37 cellular contexts compared by ENCODE assay signal in the genomic region with DNA sequence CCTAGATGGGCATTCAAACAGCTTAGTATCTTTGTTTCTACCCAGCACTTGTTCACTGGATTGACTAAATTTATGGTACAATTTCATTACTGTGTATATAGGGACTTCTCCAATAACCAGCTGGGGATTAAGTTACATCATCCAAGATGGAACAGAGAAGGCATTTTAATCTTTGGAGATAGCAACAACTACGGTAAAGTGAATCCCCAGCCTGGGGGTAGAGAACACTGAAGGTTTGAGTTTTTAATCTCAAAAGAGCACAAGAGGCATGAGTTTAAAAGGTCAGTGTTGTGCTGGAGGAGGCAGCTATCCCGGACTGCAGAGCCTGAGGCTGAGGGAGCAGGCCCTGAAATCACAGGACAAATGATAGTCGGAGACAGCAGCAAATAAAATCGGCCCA. TPM values are rescaled to one million over a fixed set of nuclear protein-coding genes. Genes with fewer than 3 reads are reported as not detected.
"Had no signal": no experiment of that assay in that cellular context is flagged by ENCODE, and none has a peak within 500 bp of the region (broad histone marks: within the 10 kb centered on the region; RNA-seq: fewer than 3 reads in every experiment).

No MANE protein-coding gene starts in this region.

- H3K27me3 ChIP-seq: ascending aorta, Peyer's patch had no signal

- H3K4me3 ChIP-seq: ascending aorta, Peyer's patch, SK-N-MC had no signal

- H3K9ac ChIP-seq: KMS-11 had no signal

- H3K4me1 Mint-ChIP-seq: activated CD4-positive, alpha-beta memory T cell treated with anti-CD3 and anti-CD28 coated beads, Interleukin-2, amount 10 ng/mL, durations not matched to agents 7 days and 5 days; activated naive CD8-positive, alpha-beta T cell treated with anti-CD3 and anti-CD28 coated beads for 36 hours; activated T-helper 17 cell treated with anti-CD3 and anti-CD28 coated beads, Interleukin-2, amount 50 U/mL, for 72 hours had no signal

- H3K27ac ChIP-seq: ascending aorta, KMS-11, Peyer's patch, RWPE1, SK-N-MC, WERI-Rb-1 had no signal

- H3K4me3 Mint-ChIP-seq: activated CD4-positive, alpha-beta memory T cell treated with anti-CD3 and anti-CD28 coated beads, Interleukin-2, amount 10 ng/mL, durations not matched to agents 7 days and 5 days; activated CD8-positive, alpha-beta memory T cell treated with anti-CD3 and anti-CD28 coated beads, Interleukin-2, amount 10 ng/mL, durations not matched to agents 7 days and 5 days; activated naive CD8-positive, alpha-beta T cell treated with anti-CD3 and anti-CD28 coated beads for 36 hours; activated T-cell treated with anti-CD3 and anti-CD28 coated beads, Interleukin-2, amount 50 U/mL, for 72 hours; activated T-helper 17 cell treated with anti-CD3 and anti-CD28 coated beads, Interleukin-2, amount 50 U/mL, for 72 hours had no signal

- DNase-seq: activated CD4-positive, alpha-beta memory T cell treated with anti-CD3 and anti-CD28 coated beads, Interleukin-2, amount 10 ng/mL, durations not matched to agents 7 days and 5 days; activated CD4-positive, alpha-beta T cell treated with anti-CD3 and anti-CD28 coated beads for 1 hour; activated CD4-positive, alpha-beta T cell treated with anti-CD3 and anti-CD28 coated beads for 48 hours; activated CD4-positive, CD25-positive, alpha-beta regulatory T cell; activated CD8-positive, alpha-beta memory T cell treated with anti-CD3 and anti-CD28 coated beads for 24 hours; activated CD8-positive, alpha-beta memory T cell treated with anti-CD3 and anti-CD28 coated beads, Interleukin-2, amount 10 ng/mL, durations not matched to agents 7 days and 5 days; activated CD8-positive, alpha-beta memory T cell treated with anti-CD3 and anti-CD28 coated beads, Interleukin-2, amount 50 U/mL, for 48 hours; activated effector memory CD4-positive, alpha-beta T cell treated with anti-CD3 and anti-CD28 coated beads, Interleukin-2, amount 50 U/mL, for 16 hours; activated naive CD4-positive, alpha-beta T cell; activated naive CD4-positive, alpha-beta T cell treated with anti-CD3 and anti-CD28 coated beads, Interleukin-2, amount 50 U/mL, for 16 hours; activated naive CD8-positive, alpha-beta T cell treated with anti-CD3 and anti-CD28 coated beads for 36 hours; activated T-cell treated with anti-CD3 and anti-CD28 coated beads, Interleukin-2, amount 50 U/mL, for 72 hours; amygdala; caudate nucleus; MM.1S; MV-4-11; NCI-H1092; NCI-H1436 treated with DMSO at 0.1 percent for 48 hours; NCI-H1694 treated with DMSO at 0.1 percent for 48 hours; NCI-H2029; NCI-H510A; NCI-H526; NCI-H748 treated with DMSO at 0.1 percent for 48 hours; NK-92 treated with Interleukin-12 subunit alpha and Interleukin-12 subunit beta, amount 100 ng/mL, for 24 hours; PC-3; Peyer's patch; T1000; WERI-Rb-1 had no signal

- H3K4me2 ChIP-seq: KMS-11 had no signal

- H3K27ac Mint-ChIP-seq: activated CD4-positive, alpha-beta memory T cell treated with anti-CD3 and anti-CD28 coated beads, Interleukin-2, amount 10 ng/mL, durations not matched to agents 7 days and 5 days; activated CD8-positive, alpha-beta memory T cell treated with anti-CD3 and anti-CD28 coated beads, Interleukin-2, amount 10 ng/mL, durations not matched to agents 7 days and 5 days; activated naive CD8-positive, alpha-beta T cell treated with anti-CD3 and anti-CD28 coated beads for 36 hours; activated T-cell treated with anti-CD3 and anti-CD28 coated beads, Interleukin-2, amount 50 U/mL, for 72 hours; activated T-helper 17 cell treated with anti-CD3 and anti-CD28 coated beads, Interleukin-2, amount 50 U/mL, for 72 hours had no signal

- H3K4me1 ChIP-seq: ascending aorta, Peyer's patch had no signal

- H3K27me3 Mint-ChIP-seq: activated CD4-positive, alpha-beta memory T cell treated with anti-CD3 and anti-CD28 coated beads, Interleukin-2, amount 10 ng/mL, durations not matched to agents 7 days and 5 days; activated CD8-positive, alpha-beta memory T cell treated with anti-CD3 and anti-CD28 coated beads, Interleukin-2, amount 10 ng/mL, durations not matched to agents 7 days and 5 days; activated naive CD8-positive, alpha-beta T cell treated with anti-CD3 and anti-CD28 coated beads for 36 hours; activated T-helper 17 cell treated with anti-CD3 and anti-CD28 coated beads, Interleukin-2, amount 50 U/mL, for 72 hours had no signal

- H3K9me3 Mint-ChIP-seq: activated CD4-positive, alpha-beta memory T cell treated with anti-CD3 and anti-CD28 coated beads, Interleukin-2, amount 10 ng/mL, durations not matched to agents 7 days and 5 days; activated naive CD8-positive, alpha-beta T cell treated with anti-CD3 and anti-CD28 coated beads for 36 hours; activated T-cell treated with anti-CD3 and anti-CD28 coated beads, Interleukin-2, amount 50 U/mL, for 72 hours; activated T-helper 17 cell treated with anti-CD3 and anti-CD28 coated beads, Interleukin-2, amount 50 U/mL, for 72 hours had no signal

- H3K9me3 ChIP-seq: ascending aorta, Peyer's patch had no signal

RNA-seq across cellular contexts. Expression of a gene that starts 58.8 kb away (rescaled TPM):
- total RNA-seq: activated CD4-positive, alpha-beta memory T cell treated with anti-CD3 and anti-CD28 coated beads, Interleukin-2, amount 10 ng/mL, durations not matched to agents 7 days and 5 days; activated CD8-positive, alpha-beta memory T cell treated with anti-CD3 and anti-CD28 coated beads, Interleukin-2, amount 10 ng/mL, durations not matched to agents 7 days and 5 days; activated naive CD8-positive, alpha-beta T cell treated with anti-CD3 and anti-CD28 coated beads for 36 hours; activated T-cell treated with anti-CD3 and anti-CD28 coated beads, Interleukin-2, amount 50 U/mL, for 72 hours; activated T-helper 17 cell treated with anti-CD3 and anti-CD28 coated beads, Interleukin-2, amount 50 U/mL, for 72 hours; ascending aorta; LHCN-M2; PC-3; Peyer's patch; Right ventricle myocardium inferior; T-helper 1 cell treated with Interleukin-12 subunit alpha and Interleukin-12 subunit beta and Interleukin-4 antibody, amounts not matched to agents 30 ng/mL and 1 ng/mL, for 36 hours; T-helper 2 cell treated with Interferon-gamma antibody and Interleukin-4, amounts not matched to agents 100 ng/mL and 5 ng/mL, for 36 hours had no signal
